16 cellular contexts compared by ENCODE assay signal in the genomic region with DNA sequence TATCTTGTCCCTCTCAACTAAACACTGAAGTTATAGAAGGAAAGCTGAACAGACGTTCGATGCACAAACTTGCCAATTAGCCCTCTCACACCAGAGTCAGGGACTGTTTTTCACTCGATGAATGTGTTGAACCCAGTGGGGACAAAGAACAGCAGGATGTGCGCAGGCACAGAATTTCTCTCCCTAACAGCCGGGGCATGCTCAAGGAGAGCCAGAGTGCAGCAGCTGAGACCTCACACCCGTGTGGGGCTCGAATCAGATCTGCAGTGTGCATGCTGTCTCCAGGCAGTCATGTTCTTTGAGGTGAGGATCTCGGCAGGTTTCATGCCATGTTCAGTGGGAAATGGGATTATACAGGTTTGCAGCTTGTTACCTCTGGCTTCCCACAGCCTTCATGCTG.
"Had no signal": no experiment of that assay in that cellular context is flagged by ENCODE, and none has a peak within 500 bp of the region (broad histone marks: within the 10 kb centered on the region; RNA-seq: fewer than 3 reads in every experiment).

No MANE protein-coding gene starts in this region.

- DNase-seq: dermis blood vessel endothelial cell; dorsolateral prefrontal cortex; effector CD4-positive, alpha-beta T cell; effector memory CD4-positive, alpha-beta T cell; foreskin keratinocyte; head of caudate nucleus; heart right ventricle; hippocampal formation; left cardiac atrium; left lung; left ventricle myocardium superior; lower lobe of right lung; mesendoderm; midbrain had no signal

- ATAC-seq: foreskin keratinocyte, gastroesophageal sphincter, heart right ventricle, left cardiac atrium, left lung, left ventricle myocardium superior, lower lobe of right lung had no signal

- H3K4me3 Mint-ChIP-seq: memory B cell had no signal

- H3K36me3 Mint-ChIP-seq: memory B cell had no signal

- H3K27ac Mint-ChIP-seq: memory B cell had no signal

- H3K4me1 Mint-ChIP-seq: memory B cell had no signal
